21 cellular contexts compared by ENCODE assay signal in the genomic region with DNA sequence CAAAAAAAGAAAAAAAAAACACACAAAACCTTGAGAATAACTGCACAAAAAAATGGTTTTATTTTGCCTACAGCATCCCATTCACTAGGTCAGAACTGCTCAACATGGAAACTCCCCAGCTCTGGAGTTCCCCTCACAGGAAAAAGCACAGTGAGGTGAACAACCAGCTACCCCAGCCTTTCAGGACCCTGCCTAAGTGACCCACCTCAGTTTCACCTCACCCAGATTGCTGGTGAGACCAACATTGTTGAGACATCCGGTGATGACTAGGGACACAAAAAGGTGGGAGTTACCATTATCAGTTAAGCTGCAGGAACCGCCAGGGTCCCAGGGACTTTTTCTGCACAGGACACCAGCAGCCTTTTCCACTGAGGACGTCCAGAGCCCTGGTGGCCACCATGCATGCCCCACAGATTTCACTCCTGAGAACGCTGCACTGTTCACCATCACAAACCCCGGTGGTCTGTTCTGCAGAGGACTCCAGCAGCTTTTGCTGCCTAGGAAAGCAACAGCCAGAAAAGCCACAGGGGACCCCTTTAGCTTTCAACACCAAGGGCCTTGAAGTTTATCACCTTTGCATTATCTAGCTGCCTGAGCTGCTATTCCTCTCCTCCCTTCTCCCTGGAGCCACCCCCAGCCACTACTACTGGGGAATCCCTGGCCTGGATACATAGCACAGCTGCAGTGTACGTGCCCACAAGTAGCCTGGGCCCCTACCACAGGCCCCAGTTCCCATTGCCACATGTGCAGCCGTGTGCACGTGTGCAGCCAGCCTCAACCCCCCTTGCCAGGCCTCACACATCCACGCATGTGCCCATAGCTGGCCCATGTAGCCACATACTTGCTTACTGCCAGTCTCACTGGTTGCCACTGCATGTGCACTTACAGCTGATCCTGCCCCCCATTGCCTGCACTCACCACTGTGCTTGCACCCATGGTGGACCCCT.
DNase-seq lines count a peak whose midpoint lies in the region; ATAC-seq, FAIRE-seq and TF ChIP-seq lines count a peak whose summit lies in the region.
"Had no signal": no experiment of that assay in that cellular context is flagged by ENCODE, and none has a peak within 500 bp of the region (broad histone marks: within the 10 kb centered on the region; RNA-seq: fewer than 3 reads in every experiment).

No MANE protein-coding gene starts in this region.

- TF ChIP-seq POLR2A in H1 (IDR thresholded peaks at IDR 0.05; ENCODE audit: control extremely low read depth in 1 of 2, low read depth in 2 of 2, low read length in 2 of 2): no peak
- TF ChIP-seq POLR2A in sigmoid colon (IDR thresholded peaks at IDR 0.05): no peak
- no peak for TF ChIP-seq POLR2A in ovary (IDR thresholded peaks at IDR 0.05)

- no peak overlapping the region for H3K9ac ChIP-seq in H1 (replicated peaks in 1 of 4; ENCODE audit: extremely low read depth in 1 of 4, low read depth in 3 of 4, low read length in 3 of 4)

- H2BK5ac ChIP-seq in H1 (ENCODE audit: low read depth, low read length): no peak overlapping the region

- H3K79me1 ChIP-seq in H1 (ENCODE audit: low read depth, low read length): no peaks in the 10 kb centered on the region

- FAIRE-seq in H1 (lab: Jason Lieb, UNC): no peak
- FAIRE-seq: D721Med had no signal

- POLR2A ChIA-PET in H1 (lab: Charles Lee; ENCODE audit: partially characterized antibody): no interaction called here
- POLR2A ChIA-PET in WTC11 (lab: Charles Lee): no interaction called here

- no peaks in the 10 kb centered on the region for H3K27me3 Mint-ChIP-seq in WTC11 (ENCODE audit: low read depth)

- peaks cover 41% of the 10 kb centered on the region for H3K9me3 Mint-ChIP-seq in WTC11
- H3K9me3 Mint-ChIP-seq: CD8-positive, alpha-beta memory T cell had no signal

- H3K9me3 ChIP-seq in H1 (ENCODE audit: insufficient read depth in 2 of 2, low read depth in 1 of 2, low read length in 1 of 2) (no peaks in the 10 kb centered on the region; a peak in 1 of 4 replicates), sigmoid colon (no peaks in the 10 kb centered on the region), ovary (no peaks in the 10 kb centered on the region)
- H3K9me3 ChIP-seq: HAP-1 had no signal

- TF ChIP-seq EP300 in H1 (IDR thresholded peaks at IDR 0.05; ENCODE audit: borderline replicate concordance in 1 of 2, low read depth in 2 of 2, low read length in 2 of 2): no peak
- TF ChIP-seq EP300 in sigmoid colon (IDR thresholded peaks at IDR 0.05): no peak
- TF ChIP-seq EP300 in ovary (IDR thresholded peaks at IDR 0.05): no peak

- no peak overlapping the region for H2BK12ac ChIP-seq in H1 (ENCODE audit: low read depth, low read length)

- CTCF ChIA-PET in H1 (lab: Charles Lee; ENCODE audit: partially characterized antibody) (interaction anchor here (1.2 to 5.7 kb wide), 5 partner anchors 11 to 233 kb away, joined by 3 to 53 read pairs (median 12); no protein-coding TSS in a partner anchor), WTC11 (lab: Charles Lee) (interaction anchor here (1.0 to 1.7 kb wide), 5 partner anchors 11 to 232 kb away, joined by 3 to 7 read pairs (median 4); no protein-coding TSS in a partner anchor)

- H4K8ac ChIP-seq in H1 (ENCODE audit: extremely low read depth, insufficient read depth, low read length): 0 out of 2 replicates have a peak overlapping the region, but pooled peaks have one; percentile 2

- no peak overlapping the region for H2BK120ac ChIP-seq in H1 (replicated peaks; ENCODE audit: low read depth, low read length)

- no peak overlapping the region for H2BK15ac ChIP-seq in H1 (ENCODE audit: low read length)

- H3K27ac Mint-ChIP-seq in WTC11: no peak overlapping the region
- H3K27ac Mint-ChIP-seq: CD8-positive, alpha-beta memory T cell had no signal

- no peak overlapping the region for H4K5ac ChIP-seq in H1 (ENCODE audit: insufficient read length, low read depth, low read length)

- peaks cover 2% of the 10 kb centered on the region; the same call in 1 of the 2 replicates for H3K4me1 Mint-ChIP-seq in WTC11

- no peaks in the 10 kb centered on the region for H4K20me1 ChIP-seq in H1 (replicated peaks in 1 of 2; ENCODE audit: control insufficient read depth in 1 of 2, insufficient read depth in 2 of 2, low read length in 2 of 2)

- TF ChIP-seq CTCF in H1 (IDR thresholded peaks at IDR 0.05; ENCODE audit: control extremely low read depth in 1 of 3, insufficient read depth in 1 of 3, low read depth in 1 of 3, low read length in 3 of 3) (no peak), sigmoid colon (IDR thresholded peaks at IDR 0.05) (no peak), WTC11 (IDR thresholded peaks at IDR 0.05) (no peak), ovary (IDR thresholded peaks at IDR 0.05) (no peak)

- no peak overlapping the region for H3K4ac ChIP-seq in H1 (replicated peaks; ENCODE audit: insufficient read length, low read depth, low read length)

- H3K36me3 Mint-ChIP-seq in WTC11: peaks cover 18% of the 10 kb centered on the region
- H3K36me3 Mint-ChIP-seq: CD8-positive, alpha-beta memory T cell had no signal

- H3K18ac ChIP-seq in H1 (ENCODE audit: extremely low read depth, low read length): no peak overlapping the region

- H3K56ac ChIP-seq in H1 (replicated peaks; ENCODE audit: insufficient read length, low read depth, low read length): no peak overlapping the region

- no peak overlapping the region for H2AK5ac ChIP-seq in H1 (ENCODE audit: low read depth, low read length)

- no peak overlapping the region for H2AFZ ChIP-seq in H1 (ENCODE audit: low read length)

- no peaks in the 10 kb centered on the region for H3K23me2 ChIP-seq in H1 (ENCODE audit: low read depth, low read length)

- H3K27ac ChIP-seq in H1 (ENCODE audit: low read depth, low read length) (no peak overlapping the region), sigmoid colon (no peak overlapping the region), ovary (no peak overlapping the region)

- H3K23ac ChIP-seq in H1 (ENCODE audit: insufficient read length): no peak overlapping the region

- DNase-seq in H1 (ENCODE audit: low read depth in 1 of 2, low spot score in 2 of 2) (no peak), sigmoid colon (peak; percentile 50), WTC11 (ENCODE audit: low spot score) (no peak), cardiac septum (ENCODE audit: low spot score) (no peak), ovary (no peak)
- DNase-seq in NK-92 treated with Interleukin-12 subunit alpha and Interleukin-12 subunit beta, amount 100 ng/mL, for 24 hours (lab: John Stamatoyannopoulos, UW): no peak
- DNase-seq: ACHN; C1 segment of cervical spinal cord; CD8-positive, alpha-beta memory T cell; DMS79; KBM-7; NCI-H187; NCI-H2107; NCI-H510A treated with DMSO at 0.1 percent for 48 hours; NCI-H774; SHP77 treated with DMSO at 0.1 percent for 48 hours; T-helper 1 cell had no signal

- peak overlapping the region; percentile 42 for H4K91ac ChIP-seq in H1 (replicated peaks; ENCODE audit: insufficient read length, low read length)

- no peak overlapping the region for H3K4me3 ChIP-seq in H1 (ENCODE audit: extremely low read depth in 1 of 4, insufficient read depth in 2 of 4, low read depth in 3 of 4, low read length in 4 of 4)
- H3K4me3 ChIP-seq in sigmoid colon: no peak overlapping the region
- no peak overlapping the region for H3K4me3 ChIP-seq in ovary
- H3K4me3 ChIP-seq: HAP-1 had no signal

- no peak overlapping the region for H3K4me2 ChIP-seq in H1 (ENCODE audit: insufficient read depth in 1 of 2, low read depth in 2 of 2, low read length in 2 of 2)

- H3K4me1 ChIP-seq in H1 (replicated peaks in 1 of 4; ENCODE audit: control insufficient read depth in 3 of 4, insufficient read depth in 4 of 4, low read length in 3 of 4): 0 out of 7 replicates have a peak, but pooled peaks cover 0 to 3% (median 0%) of the 10 kb centered on the region in 4 experiments
- peaks cover 0 to 10% (median 5%) of the 10 kb centered on the region in 4 donors for H3K4me1 ChIP-seq in sigmoid colon
- H3K4me1 ChIP-seq in ovary (ENCODE audit: insufficient read depth): no peaks in the 10 kb centered on the region
- H3K4me1 ChIP-seq: HAP-1 had no signal

- no peaks in the 10 kb centered on the region for H3K79me2 ChIP-seq in H1 (ENCODE audit: control insufficient read depth in 1 of 2, insufficient read depth in 2 of 2, low read length in 2 of 2)

- H3K36me3 ChIP-seq in H1 (ENCODE audit: control insufficient read depth in 2 of 4, insufficient read depth in 4 of 4, low read length in 3 of 4) (no peaks in the 10 kb centered on the region; a peak in 1 of 8 replicates), sigmoid colon (no peaks in the 10 kb centered on the region), ovary (no peaks in the 10 kb centered on the region)
- H3K36me3 ChIP-seq: HAP-1 had no signal

- no peaks in the 10 kb centered on the region for H3K27me3 ChIP-seq in H1 (replicated peaks in 1 of 4; ENCODE audit: control insufficient read depth in 3 of 4, extremely low read depth in 1 of 4, insufficient read depth in 3 of 4, low read length in 3 of 4)
- no peaks in the 10 kb centered on the region for H3K27me3 ChIP-seq in sigmoid colon
- no peaks in the 10 kb centered on the region for H3K27me3 ChIP-seq in ovary

- H3K14ac ChIP-seq in H1 (ENCODE audit: insufficient read length): no peak overlapping the region

- peak; percentile 64 for ATAC-seq in GM19025 (IDR thresholded peaks at IDR 0.05; ENCODE audit: low read depth, unreplicated experiment)
- ATAC-seq in HG02759 (IDR thresholded peaks at IDR 0.05; ENCODE audit: unreplicated experiment): peak; percentile 42
- no peak for ATAC-seq in WTC11

- no peak for TF ChIP-seq RAD21 in H1 (IDR thresholded peaks at IDR 0.05 in 1 of 2, conservative IDR thresholded peaks at IDR 0.05 in 1 of 2; ENCODE audit: low read depth in 2 of 2, low read length in 2 of 2)

- intact Hi-C loops in sigmoid colon (cut with DNase I): no loop called here
- intact Hi-C loops in cardiac septum (cut with DNase I): loop anchor here (5.0 kb wide), 1 partner anchor 231 kb away; no protein-coding TSS in a partner anchor
- intact Hi-C loops in ovary (cut with DNase I): no loop called here

- no peak overlapping the region for H2BK20ac ChIP-seq in H1 (ENCODE audit: low read length)

- WGBS in H1 (ENCODE audit: extremely low coverage in 1 of 2, insufficient coverage in 1 of 2, insufficient read length in 1 of 2, insufficient replicate concordance in 2 of 2, low coverage in 1 of 2, low lambda C conversion rate in 2 of 2, missing lambda C conversion rate in 1 of 2), 2 experiments: 80% methylated on average over 9 of the region's 9 CpGs; no CpG with 5 or more reads in 1 of the 2 experiments
- WGBS in sigmoid colon, 2 donors: 77 to 79% methylated on average over 9 of the region's 9 CpGs
- WGBS in ovary, 3 donors: 41 to 55% (median 47%) methylated on average over 9 of the region's 9 CpGs

- H3K4me3 Mint-ChIP-seq in WTC11: no peak overlapping the region
- H3K4me3 Mint-ChIP-seq: CD8-positive, alpha-beta memory T cell had no signal

TF ChIP-seq in H1, 55 proteins besides CTCF, POLR2A, EP300 and RAD21 (continues in another document):
- TF ChIP-seq NANOG (IDR thresholded peaks at IDR 0.05; ENCODE audit: insufficient read depth, low read depth, low read length, poor library complexity, severe bottlenecking) (no peak), SUZ12 (IDR thresholded peaks at IDR 0.05; ENCODE audit: low read length) (no peak), JUND (IDR thresholded peaks at IDR 0.05; ENCODE audit: low read length) (no peak)

TF ChIP-seq in WTC11, 78 proteins besides CTCF, POLR2A, EP300 and RAD21 (continues in another document):
- TF ChIP-seq ZNF317 (CRISPR knock-in tag; IDR thresholded peaks at IDR 0.05; ENCODE audit: borderline replicate concordance, low read depth) (no peak), KAT7 (CRISPR knock-in tag; IDR thresholded peaks at IDR 0.05; ENCODE audit: borderline replicate concordance) (no peak)
